Comparison of ENCODE assay signal across 8 cellular contexts in the genomic region with DNA sequence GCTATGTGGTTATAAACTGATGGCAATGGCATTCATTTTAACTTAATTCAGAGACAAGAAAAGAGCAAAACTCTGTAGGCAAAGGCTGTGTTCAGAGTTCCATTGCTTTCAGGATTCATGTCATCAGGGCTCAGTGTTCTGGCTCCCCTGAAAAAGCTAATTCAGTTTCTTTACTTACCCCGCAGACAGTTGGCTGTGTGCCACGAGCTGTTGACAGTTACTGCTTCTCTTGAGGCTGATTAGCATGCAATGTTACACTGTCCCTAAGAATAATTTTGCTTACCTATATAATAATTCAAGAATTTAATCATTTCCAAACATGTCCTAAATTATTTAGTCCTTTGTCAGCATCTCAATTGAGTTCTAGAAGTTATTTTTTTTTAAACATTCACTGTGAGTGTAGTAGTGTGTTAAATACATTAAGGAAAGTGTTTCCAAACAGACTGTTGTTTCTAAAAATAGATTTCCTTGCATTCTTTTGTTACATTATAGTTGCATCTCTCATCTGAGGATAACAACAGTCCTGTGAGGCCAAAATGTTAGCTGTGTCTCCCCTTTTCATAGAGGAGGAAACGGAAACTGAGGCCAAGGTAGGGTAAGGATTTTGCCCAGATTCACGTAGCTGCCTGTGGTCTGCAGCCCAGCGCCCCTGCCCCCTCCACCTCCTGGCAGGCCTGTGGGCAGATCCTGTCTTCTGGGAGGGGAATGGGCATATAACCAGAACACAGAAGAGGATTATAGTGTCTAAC.
DNase-seq lines count a peak whose midpoint lies in the region; ATAC-seq, FAIRE-seq and TF ChIP-seq lines count a peak whose summit lies in the region.

No MANE protein-coding gene starts in this region.

- no peak for FAIRE-seq in K562 (lab: Jason Lieb, UNC)

- CTCF ChIA-PET in K562 (lab: Yijun Ruan, JAX; ENCODE audit: low intra/inter-chr PET ratio), result no interaction called here
- CTCF ChIA-PET in naive thymus-derived CD4-positive, alpha-beta T cell (lab: Charles Lee), result interaction anchor here (0.5 kb wide), 1 partner anchor 1002 kb away, joined by 4 read pairs; no protein-coding TSS in a partner anchor

- H3K9me3 Mint-ChIP-seq in naive thymus-derived CD4-positive, alpha-beta T cell, result no peaks in the 10 kb centered on the region
- H3K9me3 Mint-ChIP-seq in effector memory CD8-positive, alpha-beta T cell, result no peaks in the 10 kb centered on the region

- peak overlapping the region in 1 of 9 donors; percentile 69 for H3K27ac Mint-ChIP-seq in naive thymus-derived CD4-positive, alpha-beta T cell
- no peak overlapping the region for H3K27ac Mint-ChIP-seq in effector memory CD8-positive, alpha-beta T cell

- no peaks in the 10 kb centered on the region for H3K79me2 ChIP-seq in K562 (ENCODE audit: control insufficient read depth, insufficient read depth, low read length)

- peak overlapping the region; percentile 42; the same call in 1 of the 2 replicates for H3K4me2 ChIP-seq in K562 (ENCODE audit: insufficient read depth, low read length)

- in situ Hi-C loops in K562 (cut with MboI), result no loop called here

- H3K36me3 ChIP-seq in K562 (ENCODE audit: control insufficient read depth, insufficient read depth, low read length), result no peaks in the 10 kb centered on the region
- no peaks in the 10 kb centered on the region for H3K36me3 ChIP-seq in naive thymus-derived CD4-positive, alpha-beta T cell (ENCODE audit: control insufficient read depth in 2 of 3, insufficient read depth in 3 of 3, low read length in 3 of 3)

- TF ChIP-seq EP300 in K562 (IDR thresholded peaks at IDR 0.05; ENCODE audit: low read length), result no peak

- H3K27me3 Mint-ChIP-seq in naive thymus-derived CD4-positive, alpha-beta T cell, result peaks cover 0 to 2% (median 0%) of the 10 kb centered on the region in 5 donors
- H3K27me3 Mint-ChIP-seq in effector memory CD8-positive, alpha-beta T cell, result no peaks in the 10 kb centered on the region

- H3K4me1 ChIP-seq in K562 (replicated peaks in 1 of 2; ENCODE audit: control insufficient read depth in 2 of 2, insufficient read depth in 2 of 2, low read length in 2 of 2), result peaks cover 11 to 42% of the 10 kb centered on the region in 2 experiments; a peak in 4 of 5 replicates
- peaks cover 0 to 8% of the 10 kb centered on the region in 2 donors for H3K4me1 ChIP-seq in naive thymus-derived CD4-positive, alpha-beta T cell (ENCODE audit: control insufficient read depth in 2 of 2, insufficient read depth in 2 of 2, low read length in 2 of 2)

- intact Hi-C loops in K562 (cut with micrococcal nuclease), result loop anchor here (10.0 kb wide), 1 partner anchor 118 kb away; no protein-coding TSS in a partner anchor
- intact Hi-C loops in naive thymus-derived CD4-positive, alpha-beta T cell (cut with micrococcal nuclease), result no loop called here

- H3K4me3 ChIP-seq in K562, result no peak overlapping the region
- no peak overlapping the region for H3K4me3 ChIP-seq in naive thymus-derived CD4-positive, alpha-beta T cell (ENCODE audit: low read length)

- TF ChIP-seq CTCF in K562 (IDR thresholded peaks at IDR 0.05 in 2 of 3, conservative IDR thresholded peaks at IDR 0.05 in 1 of 3; ENCODE audit: insufficient read depth in 2 of 3, low read depth in 1 of 3, low read length in 3 of 3), result no peak

- TF ChIP-seq POLR2A in K562 (conservative IDR thresholded peaks at IDR 0.05), result peak; percentile 91

- H3K9me3 ChIP-seq in K562 (replicated peaks; ENCODE audit: control insufficient read depth, insufficient read depth, low read depth, low read length), result no peaks in the 10 kb centered on the region
- H3K9me3 ChIP-seq in naive thymus-derived CD4-positive, alpha-beta T cell (ENCODE audit: control insufficient read depth in 2 of 3, low read length in 3 of 3), result no peaks in the 10 kb centered on the region

- H3K27me3 ChIP-seq in K562 (ENCODE audit: control insufficient read depth in 2 of 2, insufficient read depth in 2 of 2, low read length in 2 of 2), result no peaks in the 10 kb centered on the region
- H3K27me3 ChIP-seq in naive thymus-derived CD4-positive, alpha-beta T cell (ENCODE audit: control insufficient read depth in 2 of 2, insufficient read depth in 2 of 2, low read length in 2 of 2), result peaks cover 0 to 3% of the 10 kb centered on the region in 2 donors

- H3K9me1 ChIP-seq in K562 (ENCODE audit: control insufficient read depth, insufficient read depth, low read length), result no peaks in the 10 kb centered on the region

- H3K4me3 Mint-ChIP-seq in naive thymus-derived CD4-positive, alpha-beta T cell, result peak overlapping the region in 1 of 10 donors; percentile 8
- no peak overlapping the region for H3K4me3 Mint-ChIP-seq in effector memory CD8-positive, alpha-beta T cell

- H3K36me3 Mint-ChIP-seq in naive thymus-derived CD4-positive, alpha-beta T cell, result peaks cover 0 to 4% (median 0%) of the 10 kb centered on the region in 5 donors
- peaks cover 6% of the 10 kb centered on the region for H3K36me3 Mint-ChIP-seq in effector memory CD8-positive, alpha-beta T cell (ENCODE audit: insufficient read depth)

- 11% methylated on average over 3 of the region's 5 CpGs for WGBS in K562 (ENCODE audit: insufficient coverage, low coverage, missing lambda C conversion rate)

- H2AFZ ChIP-seq in K562 (ENCODE audit: low read depth, low read length), result peak overlapping the region; percentile 29

- ATAC-seq in K562, result peak; percentile 36
- peak; percentile 36 for ATAC-seq in naive thymus-derived CD4-positive, alpha-beta T cell
- ATAC-seq in effector memory CD8-positive, alpha-beta T cell (replicated peaks), result no peak
- ATAC-seq in HG03095 (IDR thresholded peaks at IDR 0.05; ENCODE audit: unreplicated experiment), result no peak
- no peak for ATAC-seq in GM19463 (IDR thresholded peaks at IDR 0.05; ENCODE audit: unreplicated experiment)
- no peak for ATAC-seq in HG02973 (IDR thresholded peaks at IDR 0.05; ENCODE audit: unreplicated experiment)

- no peak for TF ChIP-seq RAD21 in K562 (CRISPR knock-in tag; conservative IDR thresholded peaks at IDR 0.05 in 1 of 2, IDR thresholded peaks at IDR 0.05 in 1 of 2)

- BruUV-seq in K562 (replicated peaks; lab: Mats Ljungman, UMichigan), result TSS peak; percentile 73

- peak overlapping the region in 1 of 2 experiments; percentile 32; a peak in 2 of 4 replicates for H3K9ac ChIP-seq in K562 (ENCODE audit: insufficient read depth in 1 of 2, low read depth in 2 of 2, low read length in 2 of 2)

- H3K27ac ChIP-seq in K562 (ENCODE audit: extremely low read depth, low read depth, low read length), result peak overlapping the region; percentile 50; the same call in 2 of the 3 replicates
- H3K27ac ChIP-seq in naive thymus-derived CD4-positive, alpha-beta T cell (ENCODE audit: low read depth, low read length), result no peak overlapping the region

- H4K20me1 ChIP-seq in K562 (replicated peaks; ENCODE audit: control insufficient read depth, insufficient read depth, low read length), result no peaks in the 10 kb centered on the region

- peak; percentile 27 for DNase-seq in GM03348 (ENCODE audit: low spot score)
- peak; percentile 73 for DNase-seq in NCI-H2029 treated with DMSO at 0.1 percent for 48 hours (lab: John Stamatoyannopoulos, UW)
- DNase-seq in K562 (ENCODE audit: extremely low read depth in 1 of 4, low spot score in 3 of 4), result peak; percentile 24 to 71 (median 44)
- DNase-seq in naive thymus-derived CD4-positive, alpha-beta T cell, result peak in 3 of 9 donors; percentile 16 to 24 (median 18)
- DNase-seq in effector memory CD8-positive, alpha-beta T cell, result no peak

- H3K4me1 Mint-ChIP-seq in naive thymus-derived CD4-positive, alpha-beta T cell, result peaks cover 7 to 42% (median 30%) of the 10 kb centered on the region in 7 donors
- H3K4me1 Mint-ChIP-seq in effector memory CD8-positive, alpha-beta T cell (ENCODE audit: low read depth in 2 of 2), result peaks cover 0 to 18% of the 10 kb centered on the region in 2 donors

- POLR2A ChIA-PET in K562 (lab: Yijun Ruan, JAX), result interaction anchor here (0.6 to 2.0 kb wide), 5 partner anchors 9 to 119 kb away, joined by 3 to 6 read pairs (median 4); no protein-coding TSS in a partner anchor
- POLR2A ChIA-PET in naive thymus-derived CD4-positive, alpha-beta T cell (lab: Charles Lee), result no interaction called here

TF ChIP-seq in K562, 482 proteins besides CTCF, POLR2A, EP300 and RAD21 (continues in another document):
- TF ChIP-seq, protein P1, sequence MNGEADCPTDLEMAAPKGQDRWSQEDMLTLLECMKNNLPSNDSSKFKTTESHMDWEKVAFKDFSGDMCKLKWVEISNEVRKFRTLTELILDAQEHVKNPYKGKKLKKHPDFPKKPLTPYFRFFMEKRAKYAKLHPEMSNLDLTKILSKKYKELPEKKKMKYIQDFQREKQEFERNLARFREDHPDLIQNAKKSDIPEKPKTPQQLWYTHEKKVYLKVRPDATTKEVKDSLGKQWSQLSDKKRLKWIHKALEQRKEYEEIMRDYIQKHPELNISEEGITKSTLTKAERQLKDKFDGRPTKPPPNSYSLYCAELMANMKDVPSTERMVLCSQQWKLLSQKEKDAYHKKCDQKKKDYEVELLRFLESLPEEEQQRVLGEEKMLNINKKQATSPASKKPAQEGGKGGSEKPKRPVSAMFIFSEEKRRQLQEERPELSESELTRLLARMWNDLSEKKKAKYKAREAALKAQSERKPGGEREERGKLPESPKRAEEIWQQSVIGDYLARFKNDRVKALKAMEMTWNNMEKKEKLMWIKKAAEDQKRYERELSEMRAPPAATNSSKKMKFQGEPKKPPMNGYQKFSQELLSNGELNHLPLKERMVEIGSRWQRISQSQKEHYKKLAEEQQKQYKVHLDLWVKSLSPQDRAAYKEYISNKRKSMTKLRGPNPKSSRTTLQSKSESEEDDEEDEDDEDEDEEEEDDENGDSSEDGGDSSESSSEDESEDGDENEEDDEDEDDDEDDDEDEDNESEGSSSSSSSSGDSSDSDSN (IDR thresholded peaks at IDR 0.05; ENCODE audit: borderline replicate concordance in 1 of 2, low read depth in 2 of 2, low read length in 2 of 2), result no peak
- TF ChIP-seq HNRNPUL1 (IDR thresholded peaks at IDR 0.05; ENCODE audit: low read length) (0 out of 2 replicates have a peak, but pooled peaks have one; percentile 53), KDM5B (IDR thresholded peaks at IDR 0.05; ENCODE audit: insufficient replicate concordance, low read depth, low read length) (peak; percentile 52), FOXK2 (conservative IDR thresholded peaks at IDR 0.05 in 1 of 2, IDR thresholded peaks at IDR 0.05 in 1 of 2; ENCODE audit: low read depth in 2 of 2) (0 out of 4 replicates have a peak, but pooled peaks of 1 of the 2 experiments have one; percentile 38), PML (IDR thresholded peaks at IDR 0.05; ENCODE audit: low read length) (peak; percentile 79), POLR2AphosphoS5 (IDR thresholded peaks at IDR 0.05; ENCODE audit: control insufficient read depth, insufficient read depth, low read depth, low read length) (peak; percentile 80)

Comparison
In these comparisons a context has a peak if more than half of its experiments do, and no peak if none do; other contexts are left out.
1. DNase-seq: peak in GM03348 (single experiment), NCI-H2029 treated with DMSO at 0.1 percent for 48 hours (single experiment) and K562 (4 of 4); none in effector memory CD8-positive, alpha-beta T cell (0 of 3).
2. ATAC-seq: peak in K562 (single experiment) and naive thymus-derived CD4-positive, alpha-beta T cell (single experiment); none in effector memory CD8-positive, alpha-beta T cell (single experiment), HG03095 (single experiment), GM19463 (single experiment) and HG02973 (single experiment).